Comparison of ENCODE assay signal across 1 cellular context in the genomic region with DNA sequence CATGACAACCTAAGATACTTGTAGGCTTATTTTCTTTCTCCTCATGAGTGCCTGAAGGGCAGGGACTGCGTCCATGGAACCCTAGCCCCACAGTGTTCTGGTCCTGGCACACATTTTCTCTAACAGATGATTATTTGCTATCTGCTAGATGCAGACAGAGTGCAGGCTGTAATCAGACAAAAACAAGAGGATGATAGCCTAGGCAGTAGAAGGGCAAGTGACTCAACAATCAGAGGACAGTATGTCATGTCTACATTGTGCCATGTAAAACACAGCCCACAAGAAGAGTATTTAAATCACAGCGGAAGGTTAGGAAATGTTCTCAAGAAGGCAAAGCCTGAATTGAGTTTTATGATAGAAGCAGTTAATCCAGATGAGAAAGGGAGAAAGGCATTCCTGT.
TF ChIP-seq lines count a peak whose summit lies in the region.

No MANE protein-coding gene starts in this region.

TF ChIP-seq in K562, 482 proteins besides CTCF, POLR2A, EP300 and RAD21 (continued from another document):
- TF ChIP-seq SP1 (CRISPR knock-in tag; IDR thresholded peaks at IDR 0.05): no peak
- no peak for TF ChIP-seq ZNF699 (CRISPR knock-in tag; IDR thresholded peaks at IDR 0.05; ENCODE audit: insufficient replicate concordance)
- TF ChIP-seq, protein P1, sequence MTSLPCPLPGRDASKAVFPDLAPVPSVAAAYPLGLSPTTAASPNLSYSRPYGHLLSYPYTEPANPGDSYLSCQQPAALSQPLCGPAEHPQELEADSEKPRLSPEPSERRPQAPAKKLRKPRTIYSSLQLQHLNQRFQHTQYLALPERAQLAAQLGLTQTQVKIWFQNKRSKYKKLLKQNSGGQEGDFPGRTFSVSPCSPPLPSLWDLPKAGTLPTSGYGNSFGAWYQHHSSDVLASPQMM (CRISPR knock-in tag; IDR thresholded peaks at IDR 0.05): no peak
- TF ChIP-seq TAL1 (IDR thresholded peaks at IDR 0.05): peak; percentile 86
- TF ChIP-seq HSF4 (CRISPR knock-in tag; IDR thresholded peaks at IDR 0.05; ENCODE audit: borderline replicate concordance): no peak
- TF ChIP-seq TEAD2 (tag; IDR thresholded peaks at IDR 0.05): no peak
- no peak for TF ChIP-seq SRSF3 (IDR thresholded peaks at IDR 0.05; ENCODE audit: insufficient read depth, low read length)
- peak; percentile 66; the same call in 1 of the 2 replicates for TF ChIP-seq DPF2 (IDR thresholded peaks at IDR 0.05)
- no peak for TF ChIP-seq PTRF (tag; IDR thresholded peaks at IDR 0.05)
- TF ChIP-seq KDM5B (IDR thresholded peaks at IDR 0.05; ENCODE audit: insufficient replicate concordance, low read depth, low read length): no peak
- no peak for TF ChIP-seq RBBP5 (IDR thresholded peaks at IDR 0.05; ENCODE audit: borderline replicate concordance, insufficient read depth, low read length, poor library complexity, severe bottlenecking)
- TF ChIP-seq POLR2AphosphoS5 (IDR thresholded peaks at IDR 0.05; ENCODE audit: control insufficient read depth, insufficient read depth, low read depth, low read length): peak; percentile 29; the same call in 1 of the 2 replicates
- TF ChIP-seq RBM15 (IDR thresholded peaks at IDR 0.05; ENCODE audit: insufficient read depth, low read length): no peak
- peak; percentile 75 for TF ChIP-seq NCOR1 (IDR thresholded peaks at IDR 0.05)
- TF ChIP-seq ARID2 (IDR thresholded peaks at IDR 0.05): no peak
- TF ChIP-seq ELF4 (CRISPR knock-in tag; IDR thresholded peaks at IDR 0.05): 0 out of 2 replicates have a peak, but pooled peaks have one; percentile 36
- TF ChIP-seq STAT5A (IDR thresholded peaks at IDR 0.05; ENCODE audit: borderline replicate concordance, low read length): peak; percentile 45; the same call in 1 of the 2 replicates
- TF ChIP-seq SMARCE1 (IDR thresholded peaks at IDR 0.05): 0 out of 2 replicates have a peak, but pooled peaks have one; percentile 25
- peak; percentile 73 to 75 for TF ChIP-seq KDM1A (IDR thresholded peaks at IDR 0.05)
- peak; percentile 81 for TF ChIP-seq CBFA2T2 (conservative IDR thresholded peaks at IDR 0.05)
- TF ChIP-seq ARID1B (IDR thresholded peaks at IDR 0.05): peak; percentile 86
- no peak for TF ChIP-seq RBM34 (IDR thresholded peaks at IDR 0.05; ENCODE audit: borderline replicate concordance, insufficient read depth, low read length)
- TF ChIP-seq MEIS2 (IDR thresholded peaks at IDR 0.05; ENCODE audit: partially characterized antibody): peak; percentile 51
- TF ChIP-seq FOSL1 (tag; conservative IDR thresholded peaks at IDR 0.05): peak; percentile 73
- TF ChIP-seq RBM39 (optimal IDR thresholded peaks at IDR 0.05; ENCODE audit: low read depth, low read length): no peak
- no peak for TF ChIP-seq ZNF224 (CRISPR knock-in tag; IDR thresholded peaks at IDR 0.05)
- peak; percentile 87 for TF ChIP-seq CBFA2T3 (IDR thresholded peaks at IDR 0.05)
- TF ChIP-seq MAFG (tag; conservative IDR thresholded peaks at IDR 0.05): 0 out of 2 replicates have a peak, but pooled peaks have one; percentile 20
- TF ChIP-seq, protein P2, sequence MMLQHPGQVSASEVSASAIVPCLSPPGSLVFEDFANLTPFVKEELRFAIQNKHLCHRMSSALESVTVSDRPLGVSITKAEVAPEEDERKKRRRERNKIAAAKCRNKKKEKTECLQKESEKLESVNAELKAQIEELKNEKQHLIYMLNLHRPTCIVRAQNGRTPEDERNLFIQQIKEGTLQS (IDR thresholded peaks at IDR 0.05): 0 out of 2 replicates have a peak, but pooled peaks have one; percentile 10
- TF ChIP-seq, protein P2 (CRISPR knock-in tag; conservative IDR thresholded peaks at IDR 0.05): no peak
- peak; percentile 68 for TF ChIP-seq MTA2 (IDR thresholded peaks at IDR 0.05; ENCODE audit: low read depth)
- TF ChIP-seq, protein P3, sequence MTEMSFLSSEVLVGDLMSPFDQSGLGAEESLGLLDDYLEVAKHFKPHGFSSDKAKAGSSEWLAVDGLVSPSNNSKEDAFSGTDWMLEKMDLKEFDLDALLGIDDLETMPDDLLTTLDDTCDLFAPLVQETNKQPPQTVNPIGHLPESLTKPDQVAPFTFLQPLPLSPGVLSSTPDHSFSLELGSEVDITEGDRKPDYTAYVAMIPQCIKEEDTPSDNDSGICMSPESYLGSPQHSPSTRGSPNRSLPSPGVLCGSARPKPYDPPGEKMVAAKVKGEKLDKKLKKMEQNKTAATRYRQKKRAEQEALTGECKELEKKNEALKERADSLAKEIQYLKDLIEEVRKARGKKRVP (CRISPR knock-in tag; IDR thresholded peaks at IDR 0.05): 0 out of 2 replicates have a peak, but pooled peaks have one; percentile 18
- no peak for TF ChIP-seq EGR1 (conservative IDR thresholded peaks at IDR 0.05)
- TF ChIP-seq TEAD4 (IDR thresholded peaks at IDR 0.05; ENCODE audit: low read length): peak; percentile 79
- no peak for TF ChIP-seq TEAD4 (CRISPR knock-in tag; IDR thresholded peaks at IDR 0.05; ENCODE audit: borderline replicate concordance)
- TF ChIP-seq, protein P4, sequence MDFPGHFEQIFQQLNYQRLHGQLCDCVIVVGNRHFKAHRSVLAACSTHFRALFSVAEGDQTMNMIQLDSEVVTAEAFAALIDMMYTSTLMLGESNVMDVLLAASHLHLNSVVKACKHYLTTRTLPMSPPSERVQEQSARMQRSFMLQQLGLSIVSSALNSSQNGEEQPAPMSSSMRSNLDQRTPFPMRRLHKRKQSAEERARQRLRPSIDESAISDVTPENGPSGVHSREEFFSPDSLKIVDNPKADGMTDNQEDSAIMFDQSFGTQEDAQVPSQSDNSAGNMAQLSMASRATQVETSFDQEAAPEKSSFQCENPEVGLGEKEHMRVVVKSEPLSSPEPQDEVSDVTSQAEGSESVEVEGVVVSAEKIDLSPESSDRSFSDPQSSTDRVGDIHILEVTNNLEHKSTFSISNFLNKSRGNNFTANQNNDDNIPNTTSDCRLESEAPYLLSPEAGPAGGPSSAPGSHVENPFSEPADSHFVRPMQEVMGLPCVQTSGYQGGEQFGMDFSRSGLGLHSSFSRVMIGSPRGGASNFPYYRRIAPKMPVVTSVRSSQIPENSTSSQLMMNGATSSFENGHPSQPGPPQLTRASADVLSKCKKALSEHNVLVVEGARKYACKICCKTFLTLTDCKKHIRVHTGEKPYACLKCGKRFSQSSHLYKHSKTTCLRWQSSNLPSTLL (IDR thresholded peaks at IDR 0.05): no peak
- peak in 1 of 2 experiments; percentile 60; a peak in 1 of 4 replicates for TF ChIP-seq RCOR1 (IDR thresholded peaks at IDR 0.05; ENCODE audit: borderline replicate concordance in 1 of 2, low read depth in 2 of 2, low read length in 2 of 2)
- TF ChIP-seq SETDB1 (IDR thresholded peaks at IDR 0.05; ENCODE audit: low read length): no peak
- TF ChIP-seq EZH2 (IDR thresholded peaks at IDR 0.05; ENCODE audit: borderline replicate concordance, low read depth, low read length): no peak
- no peak for TF ChIP-seq PML (IDR thresholded peaks at IDR 0.05; ENCODE audit: low read length)
- no peak for TF ChIP-seq CBX1 (IDR thresholded peaks at IDR 0.05; ENCODE audit: low read depth)
- TF ChIP-seq ETV1 (tag; conservative IDR thresholded peaks at IDR 0.05; ENCODE audit: low read depth): no peak
- TF ChIP-seq JUND (IDR thresholded peaks at IDR 0.05; ENCODE audit: borderline replicate concordance, low read depth, low read length): peak; percentile 11; the same call in 1 of the 2 replicates
- no peak for TF ChIP-seq JUND (tag; IDR thresholded peaks at IDR 0.05; ENCODE audit: borderline replicate concordance, low read depth, low read length)
- TF ChIP-seq, protein P5, sequence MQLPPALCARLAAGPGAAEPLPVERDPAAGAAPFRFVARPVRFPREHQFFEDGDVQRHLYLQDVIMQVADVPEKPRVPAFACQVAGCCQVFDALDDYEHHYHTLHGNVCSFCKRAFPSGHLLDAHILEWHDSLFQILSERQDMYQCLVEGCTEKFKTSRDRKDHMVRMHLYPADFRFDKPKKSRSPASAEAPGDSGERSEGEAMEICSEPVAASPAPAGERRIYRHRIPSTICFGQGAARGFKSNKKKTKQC (CRISPR knock-in tag; IDR thresholded peaks at IDR 0.05): no peak
- TF ChIP-seq, protein P6, sequence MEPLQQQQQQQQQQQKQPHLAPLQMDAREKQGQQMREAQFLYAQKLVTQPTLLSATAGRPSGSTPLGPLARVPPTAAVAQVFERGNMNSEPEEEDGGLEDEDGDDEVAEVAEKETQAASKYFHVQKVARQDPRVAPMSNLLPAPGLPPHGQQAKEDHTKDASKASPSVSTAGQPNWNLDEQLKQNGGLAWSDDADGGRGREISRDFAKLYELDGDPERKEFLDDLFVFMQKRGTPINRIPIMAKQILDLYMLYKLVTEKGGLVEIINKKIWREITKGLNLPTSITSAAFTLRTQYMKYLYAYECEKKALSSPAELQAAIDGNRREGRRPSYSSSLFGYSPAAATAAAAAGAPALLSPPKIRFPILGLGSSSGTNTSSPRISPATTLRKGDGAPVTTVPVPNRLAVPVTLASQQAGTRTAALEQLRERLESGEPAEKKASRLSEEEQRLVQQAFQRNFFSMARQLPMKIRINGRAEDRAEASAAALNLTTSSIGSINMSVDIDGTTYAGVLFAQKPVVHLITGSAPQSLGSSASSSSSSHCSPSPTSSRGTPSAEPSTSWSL (CRISPR knock-in tag; IDR thresholded peaks at IDR 0.05; ENCODE audit: borderline replicate concordance): no peak
- TF ChIP-seq FOXK1 (CRISPR knock-in tag; IDR thresholded peaks at IDR 0.05; ENCODE audit: borderline replicate concordance): no peak
- TF ChIP-seq ZNF347 (CRISPR knock-in tag; IDR thresholded peaks at IDR 0.05; ENCODE audit: low read depth): no peak
- TF ChIP-seq NFIC (IDR thresholded peaks at IDR 0.05): peak; percentile 48
- TF ChIP-seq HMG20B (CRISPR knock-in tag; IDR thresholded peaks at IDR 0.05): no peak
- peak; percentile 57 for TF ChIP-seq SMARCA4 (IDR thresholded peaks at IDR 0.05)
